In genomic region chr18:58779514-58779913, GRCh38 we compare ENCODE assay signal across 14 cellular contexts.
"Had no signal": no experiment of that assay in that cellular context is flagged by ENCODE, and none has a peak within 500 bp of the region (broad histone marks: within the 10 kb centered on the region; RNA-seq: fewer than 3 reads in every experiment).

No MANE protein-coding gene starts in this region.

- H3K27ac Mint-ChIP-seq: activated naive CD4-positive, alpha-beta T cell treated with anti-CD3 and anti-CD28 coated beads for 36 hours; activated T-helper 17 cell treated with anti-CD3 and anti-CD28 coated beads, Interleukin-2, amount 50 U/mL, for 72 hours; stimulated activated naive CD8-positive, alpha-beta T cell treated with anti-CD3 and anti-CD28 coated beads, Interleukin-15, Interleukin-2, amounts not matched to agents 100 ng/mL and 50 ng/mL, for 24 hours had no signal

- H3K9me3 ChIP-seq: heart right ventricle, psoas muscle had no signal

- H3K36me3 ChIP-seq: cardiac muscle cell, heart right ventricle had no signal

- H3K9me3 Mint-ChIP-seq: activated naive CD4-positive, alpha-beta T cell treated with anti-CD3 and anti-CD28 coated beads for 36 hours; activated T-helper 17 cell treated with anti-CD3 and anti-CD28 coated beads, Interleukin-2, amount 50 U/mL, for 72 hours; naive thymus-derived CD4-positive, alpha-beta T cell; stimulated activated naive CD8-positive, alpha-beta T cell treated with anti-CD3 and anti-CD28 coated beads, Interleukin-15, Interleukin-2, amounts not matched to agents 100 ng/mL and 50 ng/mL, for 24 hours had no signal

- H3K36me3 Mint-ChIP-seq: naive thymus-derived CD4-positive, alpha-beta T cell had no signal

- ATAC-seq: activated T-helper 17 cell treated with anti-CD3 and anti-CD28 coated beads, Interleukin-2, amount 50 U/mL, for 72 hours; heart right ventricle; naive thymus-derived CD4-positive, alpha-beta T cell; psoas muscle; sciatic nerve had no signal

- DNase-seq: activated CD4-positive, alpha-beta T cell treated with anti-CD3 and anti-CD28 coated beads for 48 hours; activated naive CD4-positive, alpha-beta T cell treated with anti-CD3 and anti-CD28 coated beads for 36 hours; heart right ventricle; kidney; midbrain; naive thymus-derived CD4-positive, alpha-beta T cell; nucleus accumbens; psoas muscle; stimulated activated CD4-positive, alpha-beta T cell treated with anti-CD3 and anti-CD28 coated beads, Interleukin-4, amount 100 ng/mL, for 1 hour; stimulated activated CD8-positive, alpha-beta memory T cell treated with anti-CD3 and anti-CD28 coated beads, Interleukin-4, amount 100 ng/mL, for 48 hours had no signal

- H3K4me1 Mint-ChIP-seq: activated T-helper 17 cell treated with anti-CD3 and anti-CD28 coated beads, Interleukin-2, amount 50 U/mL, for 72 hours had no signal

- H3K27me3 ChIP-seq: cardiac muscle cell, heart right ventricle had no signal

- H3K4me3 Mint-ChIP-seq: activated naive CD4-positive, alpha-beta T cell treated with anti-CD3 and anti-CD28 coated beads for 36 hours; activated T-helper 17 cell treated with anti-CD3 and anti-CD28 coated beads, Interleukin-2, amount 50 U/mL, for 72 hours; naive thymus-derived CD4-positive, alpha-beta T cell; stimulated activated naive CD8-positive, alpha-beta T cell treated with anti-CD3 and anti-CD28 coated beads, Interleukin-15, Interleukin-2, amounts not matched to agents 100 ng/mL and 50 ng/mL, for 24 hours had no signal

- H3K27ac ChIP-seq: cardiac muscle cell, psoas muscle had no signal

- H3K4me3 ChIP-seq: cardiac muscle cell, heart right ventricle, psoas muscle had no signal
